29 cellular contexts compared by ENCODE assay signal in the genomic region with DNA sequence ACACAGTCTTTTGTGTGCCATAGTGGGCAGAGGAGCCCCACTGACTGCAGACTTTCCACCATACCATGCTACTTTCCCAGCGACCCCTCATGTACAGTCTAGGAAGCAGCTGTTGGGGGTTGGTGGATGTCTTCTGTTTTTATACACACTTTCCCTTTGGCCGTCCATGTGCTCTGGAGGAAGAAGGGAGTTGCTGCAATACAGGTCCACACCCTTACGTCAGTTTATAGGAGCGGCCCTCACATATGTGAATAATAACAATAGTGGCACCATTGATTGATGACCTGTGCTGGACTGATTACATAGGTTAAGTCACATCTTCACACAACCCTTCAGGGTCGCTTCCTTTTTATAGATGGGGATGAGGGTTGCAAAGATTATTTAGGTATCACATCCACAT. TPM values are rescaled to one million over a fixed set of nuclear protein-coding genes. Genes with fewer than 3 reads are reported as not detected.
"Had no signal": no experiment of that assay in that cellular context is flagged by ENCODE, and none has a peak within 500 bp of the region (broad histone marks: within the 10 kb centered on the region; RNA-seq: fewer than 3 reads in every experiment).

No MANE protein-coding gene starts in this region.

- H3K9me3 ChIP-seq: gastroesophageal sphincter, heart right ventricle had no signal

- H3K4me3 ChIP-seq: coronary artery, dorsolateral prefrontal cortex, gastroesophageal sphincter, heart right ventricle had no signal

- DNase-seq: activated B cell treated with CpG ODN at 0.5 μM for 24 hours; activated CD4-positive, alpha-beta T cell treated with anti-CD3 and anti-CD28 coated beads for 48 hours; activated CD4-positive, alpha-beta T cell treated with anti-CD3 and anti-CD28 coated beads, Interleukin-2, amount 50 U/mL, for 1 hour; activated CD4-positive, alpha-beta T cell treated with anti-CD3 and anti-CD28 coated beads, Interleukin-2, amount 50 U/mL, for 48 hours; activated CD8-positive, alpha-beta memory T cell treated with anti-CD3 and anti-CD28 coated beads for 24 hours; activated CD8-positive, alpha-beta T cell treated with anti-CD3 and anti-CD28 coated beads for 36 hours; activated effector memory CD4-positive, alpha-beta T cell treated with Interleukin-2 at 50 U/mL for 16 hours; activated gamma-delta T cell treated with Interleukin-2 at 50 U/mL for 16 hours; activated naive CD4-positive, alpha-beta T cell treated with anti-CD3 and anti-CD28 coated beads, Interleukin-2, amount 50 U/mL, for 16 hours; activated naive CD4-positive, alpha-beta T cell treated with Interleukin-2 at 50 U/mL for 16 hours; activated T-cell treated with anti-CD3 and anti-CD28 coated beads, Interleukin-2, amount 50 U/mL, for 4 hours; amniotic stem cell; anterior cingulate cortex; brain microvascular endothelial cell; dorsolateral prefrontal cortex; effector memory CD4-positive, alpha-beta T cell; endodermal cell; foreskin melanocyte; heart right ventricle; T-helper 17 cell; T1000; WERI-Rb-1 had no signal

- FAIRE-seq: astrocyte, bronchial epithelial cell had no signal

- H3K4me1 ChIP-seq: heart right ventricle had no signal

- H3K27me3 ChIP-seq: brain microvascular endothelial cell, gastroesophageal sphincter, heart right ventricle had no signal

- ATAC-seq: activated CD4-positive, CD25-positive, alpha-beta regulatory T cell treated with anti-CD3 and anti-CD28 coated beads, Interleukin-2, amount 50 U/mL, for 24 hours; activated CD8-positive, alpha-beta T cell treated with anti-CD3 and anti-CD28 coated beads for 36 hours; activated T-cell treated with anti-CD3 and anti-CD28 coated beads, Interleukin-2, amount 50 U/mL, for 4 hours; activated T-helper 17 cell treated with anti-CD3 and anti-CD28 coated beads, Interleukin-2, amount 50 U/mL, for 72 hours; esophagus mucosa; gastroesophageal sphincter; heart right ventricle; T-helper 17 cell had no signal

- H3K27ac ChIP-seq: brain microvascular endothelial cell, coronary artery, dorsolateral prefrontal cortex, gastroesophageal sphincter, heart right ventricle, WERI-Rb-1 had no signal

- H3K36me3 ChIP-seq: brain microvascular endothelial cell, gastroesophageal sphincter, heart right ventricle, WERI-Rb-1 had no signal

RNA-seq across cellular contexts. Expression of gene CCN2, which starts 17.5 kb away (rescaled TPM):
- total RNA-seq: activated CD8-positive, alpha-beta T cell treated with anti-CD3 and anti-CD28 coated beads for 36 hours; activated T-helper 17 cell treated with anti-CD3 and anti-CD28 coated beads, Interleukin-2, amount 50 U/mL, for 72 hours had no signal
